In genomic region chr4:48905363-48906015, GRCh38 we compare ENCODE assay signal across 8 cellular contexts. TPM values are rescaled to one million over a fixed set of nuclear protein-coding genes. Genes with fewer than 3 reads are reported as not detected.
DNase-seq lines count a peak whose midpoint lies in the region; ATAC-seq and TF ChIP-seq lines count a peak whose summit lies in the region.

No MANE protein-coding gene starts in this region.

- no peaks in the 10 kb centered on the region for H3K9me3 Mint-ChIP-seq in CD8-positive, alpha-beta T cell
- H3K9me3 Mint-ChIP-seq in chondrocyte (ENCODE audit: low read depth): no peaks in the 10 kb centered on the region

- H3K36me3 Mint-ChIP-seq in CD8-positive, alpha-beta T cell: peaks cover 46% of the 10 kb centered on the region
- H3K36me3 Mint-ChIP-seq in chondrocyte (ENCODE audit: low read depth): no peaks in the 10 kb centered on the region

- H3K27me3 Mint-ChIP-seq in CD8-positive, alpha-beta T cell (ENCODE audit: low read depth): no peaks in the 10 kb centered on the region
- no peaks in the 10 kb centered on the region for H3K27me3 Mint-ChIP-seq in chondrocyte (ENCODE audit: low read depth)

- no peaks in the 10 kb centered on the region for H3K27me3 ChIP-seq in CD8-positive, alpha-beta T cell (ENCODE audit: insufficient read depth, low read length)
- no peaks in the 10 kb centered on the region for H3K27me3 ChIP-seq in Karpas-422 (ENCODE audit: low read length)

- H3K9ac ChIP-seq in Karpas-422 (ENCODE audit: low read length): peak overlapping the region; percentile 85

- peak overlapping the region; percentile 87 for H3K27ac Mint-ChIP-seq in CD8-positive, alpha-beta T cell
- H3K27ac Mint-ChIP-seq in chondrocyte (ENCODE audit: unreplicated experiment): peak overlapping the region; percentile 3

- DNase-seq in CD8-positive, alpha-beta T cell: no peak
- DNase-seq in Karpas-422 (peak; percentile 36), chondrocyte (ENCODE audit: low spot score) (no peak), myocyte (ENCODE audit: low read depth) (peak; percentile 34), NCI-H1048 (lab: John Stamatoyannopoulos, UW) (no peak), NCI-H1694 treated with DMSO at 0.1 percent for 48 hours (lab: John Stamatoyannopoulos, UW) (no peak), DMS 273 treated with DMSO at 0.1 percent for 48 hours (lab: John Stamatoyannopoulos, UW) (no peak)

- CTCF ChIA-PET in CD8-positive, alpha-beta T cell (lab: Charles Lee): interaction anchor here (1.0 to 2.7 kb wide), 6 partner anchors 8 to 327 kb away, joined by 3 to 22 read pairs (median 12); no protein-coding TSS in a partner anchor

- H2AFZ ChIP-seq in Karpas-422 (ENCODE audit: low read length): peak overlapping the region; percentile 95; the same call in 1 of the 2 replicates

- H3K36me3 ChIP-seq in CD8-positive, alpha-beta T cell (ENCODE audit: insufficient read depth, low read length): peaks cover 17% of the 10 kb centered on the region
- peaks cover 8% of the 10 kb centered on the region; the same call in 1 of the 2 replicates for H3K36me3 ChIP-seq in Karpas-422 (ENCODE audit: insufficient read depth, low read length)

- H3K27ac ChIP-seq in CD8-positive, alpha-beta T cell (ENCODE audit: low read depth, low read length): peak overlapping the region; percentile 71
- no peak overlapping the region for H3K27ac ChIP-seq in Karpas-422 (ENCODE audit: low read length)

- no peaks in the 10 kb centered on the region for H3K9me3 ChIP-seq in CD8-positive, alpha-beta T cell (ENCODE audit: low read length)
- H3K9me3 ChIP-seq in Karpas-422 (ENCODE audit: low read length): no peaks in the 10 kb centered on the region

- TF ChIP-seq CTCF in CD8-positive, alpha-beta T cell (IDR thresholded peaks at IDR 0.05): no peak
- TF ChIP-seq CTCF in chondrocyte (IDR thresholded peaks at IDR 0.05): peak; percentile 25

- POLR2A ChIA-PET in CD8-positive, alpha-beta T cell (lab: Charles Lee): interaction anchor here (1.6 to 2.0 kb wide), 2 partner anchors 24 to 125 kb away, joined by 3 to 10 read pairs; partner anchors contain the start of gene FRYL

- no peaks in the 10 kb centered on the region for H3K9me2 ChIP-seq in Karpas-422 (replicated peaks; ENCODE audit: insufficient read depth, low read length)

- H3K79me2 ChIP-seq in Karpas-422 (ENCODE audit: low read length): peaks cover 24% of the 10 kb centered on the region

- H3K4me3 Mint-ChIP-seq in CD8-positive, alpha-beta T cell: peak overlapping the region; percentile 86
- H3K4me3 Mint-ChIP-seq in chondrocyte (ENCODE audit: unreplicated experiment): peak overlapping the region; percentile 73

- ATAC-seq in CD8-positive, alpha-beta T cell: no peak
- ATAC-seq in HG02840 (IDR thresholded peaks at IDR 0.05; ENCODE audit: low FRiP score, unreplicated experiment): no peak

- peak overlapping the region; percentile 83 for H3K4me2 ChIP-seq in Karpas-422 (ENCODE audit: low read depth, low read length, poor library complexity, severe bottlenecking)

- H3K4me1 ChIP-seq in CD8-positive, alpha-beta T cell (ENCODE audit: insufficient read depth, low read length): peaks cover 32% of the 10 kb centered on the region
- H3K4me1 ChIP-seq in Karpas-422 (ENCODE audit: low read length): peaks cover 25% of the 10 kb centered on the region

- H4K20me1 ChIP-seq in Karpas-422 (ENCODE audit: insufficient read depth, low read depth, low read length): no peaks in the 10 kb centered on the region

- peaks cover 58% of the 10 kb centered on the region for H3K4me1 Mint-ChIP-seq in CD8-positive, alpha-beta T cell (ENCODE audit: low read depth)
- peaks cover 30% of the 10 kb centered on the region for H3K4me1 Mint-ChIP-seq in chondrocyte (ENCODE audit: low read depth)

- intact Hi-C loops in CD8-positive, alpha-beta T cell (cut with DNase I, micrococcal nuclease): loop anchor here (1.0 to 10.0 kb wide), 10 partner anchors 53 to 1441 kb away; partner anchors contain the start of genes FRYL (in 2 of the 2), OCIAD1 (in 2 of the 2), SLAIN2 (in 2 of the 2) and COMMD8 (in 1 of the 2)

- peak overlapping the region; percentile 73 for H3K4me3 ChIP-seq in CD8-positive, alpha-beta T cell (ENCODE audit: low read depth, low read length)
- peak overlapping the region; percentile 92 for H3K4me3 ChIP-seq in Karpas-422 (ENCODE audit: low read length)

RNA-seq across cellular contexts. Expression of gene OCIAD2, which starts 1.1 kb away (rescaled TPM):
- 10 to 100 TPM; 70.6 to 72.1 TPM for total RNA-seq in CD8-positive, alpha-beta T cell
- 68.1 and 149 TPM in 2 replicates for total RNA-seq in Karpas-422 (2014; rRNA removed; shearing (Covaris generic); ENCODE audit: low replicate concordance)
- total RNA-seq in chondrocyte (7.9 to 18.1 TPM (median 14.5 TPM) in 3 replicates), myocyte (10.1 and 12.5 TPM in 2 replicates)
- polyA plus RNA-seq in myocyte (2012): 28.1 TPM

Comparison
In these comparisons a context has a peak if more than half of its experiments do, and no peak if none do; other contexts are left out.
1. DNase-seq: peak in Karpas-422 (single experiment) and myocyte (single experiment); none in CD8-positive, alpha-beta T cell (0 of 7), chondrocyte (single experiment), NCI-H1048 (single experiment), NCI-H1694 treated with DMSO at 0.1 percent for 48 hours (single experiment) and DMS 273 treated with DMSO at 0.1 percent for 48 hours (single experiment).